35 cellular contexts compared by ENCODE assay signal in genomic region chr16:65869261-65869660, GRCh38.
"Had no signal": no experiment of that assay in that cellular context is flagged by ENCODE, and none has a peak within 500 bp of the region (broad histone marks: within the 10 kb centered on the region; RNA-seq: fewer than 3 reads in every experiment).

No MANE protein-coding gene starts in this region.

- H3K4me3 ChIP-seq: adrenal gland, body of pancreas, breast epithelium had no signal

- H3K4me1 Mint-ChIP-seq: activated B cell treated with CpG ODN at 0.5 μM for 24 hours; activated CD4-positive, alpha-beta T cell treated with anti-CD3 and anti-CD28 coated beads, Interleukin-2, amount 10 ng/mL, durations not matched to agents 24 days and 14 days; activated naive CD8-positive, alpha-beta T cell treated with anti-CD3 and anti-CD28 coated beads for 36 hours; activated T-helper 17 cell treated with anti-CD3 and anti-CD28 coated beads, Interleukin-2, amount 50 U/mL, for 72 hours had no signal

- H3K27ac ChIP-seq: adrenal gland, body of pancreas, brain microvascular endothelial cell, breast epithelium, VCaP had no signal

- H3K4me1 ChIP-seq: adrenal gland, body of pancreas, breast epithelium had no signal

- H3K9me3 Mint-ChIP-seq: activated T-cell treated with anti-CD3 and anti-CD28 coated beads, Interleukin-2, amount 50 U/mL, for 4 hours; activated T-cell treated with anti-CD3 and anti-CD28 coated beads, Interleukin-2, amount 50 U/mL, for 72 hours; activated T-helper 1 cell treated with anti-CD3 and anti-CD28 coated beads, Interleukin-12 subunit alpha, Interleukin-12 subunit beta, Interleukin-2, Interleukin-4 antibody, amounts not matched to agents 30 ng/mL and 10 ng/mL and 1 ng/mL, durations not matched to agents 14 hours and 24 hours and 36 hours had no signal

- H3K27me3 ChIP-seq: adrenal gland, body of pancreas, brain microvascular endothelial cell, breast epithelium had no signal

- H3K27ac Mint-ChIP-seq: activated B cell treated with CpG ODN at 0.5 μM for 24 hours; activated CD4-positive, alpha-beta memory T cell treated with anti-CD3 and anti-CD28 coated beads for 36 hours; activated CD4-positive, alpha-beta T cell treated with anti-CD3 and anti-CD28 coated beads, Interleukin-2, amount 10 ng/mL, durations not matched to agents 24 days and 14 days; activated CD8-positive, alpha-beta T cell treated with anti-CD3 and anti-CD28 coated beads for 36 hours; activated naive CD4-positive, alpha-beta T cell treated with anti-CD3 and anti-CD28 coated beads for 36 hours; activated naive CD4-positive, alpha-beta T cell treated with anti-CD3 and anti-CD28 coated beads, Interleukin-2, amount 50 U/mL, for 72 hours; activated naive CD8-positive, alpha-beta T cell treated with anti-CD3 and anti-CD28 coated beads for 36 hours; activated T-cell treated with anti-CD3 and anti-CD28 coated beads, Interleukin-2, amount 50 U/mL, for 72 hours; activated T-helper 1 cell treated with anti-CD3 and anti-CD28 coated beads, Interleukin-12 subunit alpha, Interleukin-12 subunit beta, Interleukin-2, Interleukin-4 antibody, amounts not matched to agents 30 ng/mL and 10 ng/mL and 1 ng/mL, durations not matched to agents 14 hours and 24 hours and 36 hours; activated T-helper 17 cell treated with anti-CD3 and anti-CD28 coated beads, Interleukin-2, amount 50 U/mL, for 72 hours; T-helper 1 cell treated with Interleukin-12 subunit alpha and Interleukin-12 subunit beta and Interleukin-4 antibody, amounts not matched to agents 30 μg/mL and 1 μg/mL, for 36 hours; T-helper 2 cell treated with Interferon-gamma antibody and Interleukin-4, amounts not matched to agents 5 μg/mL and 100 μg/mL, for 36 hours had no signal

- H3K4me3 Mint-ChIP-seq: activated B cell treated with CpG ODN at 0.5 μM for 24 hours; activated CD4-positive, alpha-beta memory T cell treated with anti-CD3 and anti-CD28 coated beads for 36 hours; activated CD4-positive, alpha-beta T cell treated with anti-CD3 and anti-CD28 coated beads, Interleukin-2, amount 10 ng/mL, durations not matched to agents 24 days and 14 days; activated CD8-positive, alpha-beta T cell treated with anti-CD3 and anti-CD28 coated beads for 36 hours; activated naive CD4-positive, alpha-beta T cell treated with anti-CD3 and anti-CD28 coated beads for 36 hours; activated naive CD8-positive, alpha-beta T cell treated with anti-CD3 and anti-CD28 coated beads for 36 hours; activated T-cell treated with anti-CD3 and anti-CD28 coated beads, Interleukin-2, amount 50 U/mL, for 4 hours; activated T-cell treated with anti-CD3 and anti-CD28 coated beads, Interleukin-2, amount 50 U/mL, for 72 hours; activated T-helper 1 cell treated with anti-CD3 and anti-CD28 coated beads, Interleukin-12 subunit alpha, Interleukin-12 subunit beta, Interleukin-2, Interleukin-4 antibody, amounts not matched to agents 30 ng/mL and 10 ng/mL and 1 ng/mL, durations not matched to agents 14 hours and 24 hours and 36 hours; activated T-helper 17 cell treated with anti-CD3 and anti-CD28 coated beads, Interleukin-2, amount 50 U/mL, for 72 hours; T-helper 1 cell treated with Interleukin-12 subunit alpha and Interleukin-12 subunit beta and Interleukin-4 antibody, amounts not matched to agents 30 μg/mL and 1 μg/mL, for 36 hours; T-helper 2 cell treated with Interferon-gamma antibody and Interleukin-4, amounts not matched to agents 5 μg/mL and 100 μg/mL, for 36 hours had no signal

- H3K36me3 Mint-ChIP-seq: activated CD4-positive, alpha-beta memory T cell treated with anti-CD3 and anti-CD28 coated beads for 36 hours; activated naive CD4-positive, alpha-beta T cell treated with anti-CD3 and anti-CD28 coated beads, Interleukin-2, amount 50 U/mL, for 72 hours; activated naive CD8-positive, alpha-beta T cell treated with anti-CD3 and anti-CD28 coated beads for 36 hours had no signal

- H3K27me3 Mint-ChIP-seq: activated B cell treated with CpG ODN at 0.5 μM for 24 hours; activated CD4-positive, alpha-beta memory T cell treated with anti-CD3 and anti-CD28 coated beads for 36 hours; activated CD4-positive, alpha-beta T cell treated with anti-CD3 and anti-CD28 coated beads, Interleukin-2, amount 10 ng/mL, durations not matched to agents 24 days and 14 days; activated CD8-positive, alpha-beta T cell treated with anti-CD3 and anti-CD28 coated beads for 36 hours; activated naive CD8-positive, alpha-beta T cell treated with anti-CD3 and anti-CD28 coated beads for 36 hours had no signal

- DNase-seq: activated B cell treated with CpG ODN at 0.5 μM for 24 hours; activated CD4-positive, alpha-beta memory T cell treated with anti-CD3 and anti-CD28 coated beads for 36 hours; activated CD4-positive, alpha-beta T cell treated with anti-CD3 and anti-CD28 coated beads for 4 hours; activated CD4-positive, alpha-beta T cell treated with anti-CD3 and anti-CD28 coated beads, Interleukin-2, amount 10 ng/mL, durations not matched to agents 24 days and 14 days; activated CD4-positive, alpha-beta T cell treated with anti-CD3 and anti-CD28 coated beads, Interleukin-2, amount 50 U/mL, for 1 hour; activated CD4-positive, alpha-beta T cell treated with anti-CD3 and anti-CD28 coated beads, Interleukin-2, amount 50 U/mL, for 4 hours; activated CD4-positive, CD25-positive, alpha-beta regulatory T cell treated with anti-CD3 and anti-CD28 coated beads, Interleukin-2, amount 50 U/mL, for 72 hours; activated CD8-positive, alpha-beta memory T cell treated with anti-CD3 and anti-CD28 coated beads, Interleukin-2, amount 50 U/mL, for 4 hours; activated CD8-positive, alpha-beta T cell treated with anti-CD3 and anti-CD28 coated beads for 36 hours; activated effector memory CD4-positive, alpha-beta T cell treated with anti-CD3 and anti-CD28 coated beads, Interleukin-2, amount 50 U/mL, for 16 hours; activated gamma-delta T cell treated with Interleukin-2 at 50 U/mL for 16 hours; activated naive CD4-positive, alpha-beta T cell; activated naive CD4-positive, alpha-beta T cell treated with anti-CD3 and anti-CD28 coated beads for 36 hours; activated naive CD4-positive, alpha-beta T cell treated with anti-CD3 and anti-CD28 coated beads, Interleukin-2, amount 50 U/mL, for 16 hours; activated naive CD8-positive, alpha-beta T cell treated with anti-CD3 and anti-CD28 coated beads for 36 hours; activated T-cell treated with anti-CD3 and anti-CD28 coated beads for 4 hours; activated T-cell treated with anti-CD3 and anti-CD28 coated beads, Interleukin-2, amount 50 U/mL, for 1 hour; activated T-cell treated with anti-CD3 and anti-CD28 coated beads, Interleukin-2, amount 50 U/mL, for 4 hours; activated T-cell treated with anti-CD3 and anti-CD28 coated beads, Interleukin-2, amount 50 U/mL, for 72 hours; adrenal gland; amniotic stem cell; aorta; body of pancreas; brain microvascular endothelial cell; central memory CD4-positive, alpha-beta T cell; T-helper 1 cell; T-helper 2 cell; T-helper 9 cell had no signal

- H3K36me3 ChIP-seq: adrenal gland, brain microvascular endothelial cell, breast epithelium had no signal

- H3K9me3 ChIP-seq: body of pancreas had no signal
